ENCODE assay signal across 1 cellular context in the genomic region with DNA sequence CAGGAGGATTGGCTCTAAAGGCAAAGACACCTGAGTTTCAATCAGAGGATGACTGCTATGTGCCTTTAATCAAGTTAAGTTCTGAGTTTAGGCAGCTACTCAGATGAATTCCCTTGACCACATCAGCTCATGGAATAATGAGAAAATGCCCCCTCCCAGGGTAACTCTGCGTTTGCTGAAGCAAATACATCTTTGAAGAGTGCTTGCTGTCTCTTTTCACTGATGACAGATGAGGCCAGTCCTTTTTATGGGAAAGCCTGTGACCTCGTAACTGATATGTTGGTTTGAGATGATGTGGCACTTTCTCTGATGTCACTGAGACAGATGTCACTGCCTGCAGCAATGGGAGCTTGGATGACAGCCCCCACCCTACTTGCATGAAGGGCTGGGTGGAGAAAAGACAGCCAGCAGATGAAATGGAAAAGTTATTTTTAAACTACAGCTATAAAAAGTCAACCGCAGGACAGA.
TF ChIP-seq lines count a peak whose summit lies in the region.

No MANE protein-coding gene starts in this region.

TF ChIP-seq in HepG2, 621 proteins besides CTCF, POLR2A, EP300 and RAD21:
- TF ChIP-seq FOSL1 (CRISPR knock-in tag; IDR thresholded peaks at IDR 0.05; ENCODE audit: borderline replicate concordance): no peak
- TF ChIP-seq RORA (CRISPR knock-in tag; IDR thresholded peaks at IDR 0.05): no peak
- no peak for TF ChIP-seq TARDBP (CRISPR knock-in tag; IDR thresholded peaks at IDR 0.05)
- TF ChIP-seq ARID2 (CRISPR knock-in tag; IDR thresholded peaks at IDR 0.05; ENCODE audit: borderline replicate concordance): no peak
- TF ChIP-seq PRMT3 (CRISPR knock-in tag; IDR thresholded peaks at IDR 0.05; ENCODE audit: borderline replicate concordance, low read depth): no peak
- TF ChIP-seq ZNF7 (CRISPR knock-in tag; IDR thresholded peaks at IDR 0.05): no peak
- TF ChIP-seq, protein P1, sequence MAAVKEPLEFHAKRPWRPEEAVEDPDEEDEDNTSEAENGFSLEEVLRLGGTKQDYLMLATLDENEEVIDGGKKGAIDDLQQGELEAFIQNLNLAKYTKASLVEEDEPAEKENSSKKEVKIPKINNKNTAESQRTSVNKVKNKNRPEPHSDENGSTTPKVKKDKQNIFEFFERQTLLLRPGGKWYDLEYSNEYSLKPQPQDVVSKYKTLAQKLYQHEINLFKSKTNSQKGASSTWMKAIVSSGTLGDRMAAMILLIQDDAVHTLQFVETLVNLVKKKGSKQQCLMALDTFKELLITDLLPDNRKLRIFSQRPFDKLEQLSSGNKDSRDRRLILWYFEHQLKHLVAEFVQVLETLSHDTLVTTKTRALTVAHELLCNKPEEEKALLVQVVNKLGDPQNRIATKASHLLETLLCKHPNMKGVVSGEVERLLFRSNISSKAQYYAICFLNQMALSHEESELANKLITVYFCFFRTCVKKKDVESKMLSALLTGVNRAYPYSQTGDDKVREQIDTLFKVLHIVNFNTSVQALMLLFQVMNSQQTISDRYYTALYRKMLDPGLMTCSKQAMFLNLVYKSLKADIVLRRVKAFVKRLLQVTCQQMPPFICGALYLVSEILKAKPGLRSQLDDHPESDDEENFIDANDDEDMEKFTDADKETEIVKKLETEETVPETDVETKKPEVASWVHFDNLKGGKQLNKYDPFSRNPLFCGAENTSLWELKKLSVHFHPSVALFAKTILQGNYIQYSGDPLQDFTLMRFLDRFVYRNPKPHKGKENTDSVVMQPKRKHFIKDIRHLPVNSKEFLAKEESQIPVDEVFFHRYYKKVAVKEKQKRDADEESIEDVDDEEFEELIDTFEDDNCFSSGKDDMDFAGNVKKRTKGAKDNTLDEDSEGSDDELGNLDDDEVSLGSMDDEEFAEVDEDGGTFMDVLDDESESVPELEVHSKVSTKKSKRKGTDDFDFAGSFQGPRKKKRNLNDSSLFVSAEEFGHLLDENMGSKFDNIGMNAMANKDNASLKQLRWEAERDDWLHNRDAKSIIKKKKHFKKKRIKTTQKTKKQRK (IDR thresholded peaks at IDR 0.05; ENCODE audit: low read length): no peak
- no peak for TF ChIP-seq SAFB2 (CRISPR knock-in tag; IDR thresholded peaks at IDR 0.05; ENCODE audit: borderline replicate concordance, low read depth)
- TF ChIP-seq ZSCAN20 (CRISPR knock-in tag; IDR thresholded peaks at IDR 0.05; ENCODE audit: borderline replicate concordance): no peak
- no peak for TF ChIP-seq ZNF136 (CRISPR knock-in tag; IDR thresholded peaks at IDR 0.05; ENCODE audit: low read depth)
- TF ChIP-seq TP53 (CRISPR knock-in tag; conservative IDR thresholded peaks at IDR 0.05): no peak
- TF ChIP-seq SPEN (CRISPR knock-in tag; IDR thresholded peaks at IDR 0.05; ENCODE audit: low read depth): no peak
- no peak for TF ChIP-seq HCFC1 (IDR thresholded peaks at IDR 0.05; ENCODE audit: low read depth, low read length)
- TF ChIP-seq SMARCE1 (IDR thresholded peaks at IDR 0.05; ENCODE audit: borderline replicate concordance): no peak
- TF ChIP-seq, protein P2, sequence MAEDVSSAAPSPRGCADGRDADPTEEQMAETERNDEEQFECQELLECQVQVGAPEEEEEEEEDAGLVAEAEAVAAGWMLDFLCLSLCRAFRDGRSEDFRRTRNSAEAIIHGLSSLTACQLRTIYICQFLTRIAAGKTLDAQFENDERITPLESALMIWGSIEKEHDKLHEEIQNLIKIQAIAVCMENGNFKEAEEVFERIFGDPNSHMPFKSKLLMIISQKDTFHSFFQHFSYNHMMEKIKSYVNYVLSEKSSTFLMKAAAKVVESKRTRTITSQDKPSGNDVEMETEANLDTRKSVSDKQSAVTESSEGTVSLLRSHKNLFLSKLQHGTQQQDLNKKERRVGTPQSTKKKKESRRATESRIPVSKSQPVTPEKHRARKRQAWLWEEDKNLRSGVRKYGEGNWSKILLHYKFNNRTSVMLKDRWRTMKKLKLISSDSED (CRISPR knock-in tag; IDR thresholded peaks at IDR 0.05): no peak
- TF ChIP-seq GATA4 (IDR thresholded peaks at IDR 0.05; ENCODE audit: borderline replicate concordance, low read depth): no peak
- TF ChIP-seq MTF2 (CRISPR knock-in tag; IDR thresholded peaks at IDR 0.05; ENCODE audit: borderline replicate concordance): no peak
- TF ChIP-seq, protein P3, sequence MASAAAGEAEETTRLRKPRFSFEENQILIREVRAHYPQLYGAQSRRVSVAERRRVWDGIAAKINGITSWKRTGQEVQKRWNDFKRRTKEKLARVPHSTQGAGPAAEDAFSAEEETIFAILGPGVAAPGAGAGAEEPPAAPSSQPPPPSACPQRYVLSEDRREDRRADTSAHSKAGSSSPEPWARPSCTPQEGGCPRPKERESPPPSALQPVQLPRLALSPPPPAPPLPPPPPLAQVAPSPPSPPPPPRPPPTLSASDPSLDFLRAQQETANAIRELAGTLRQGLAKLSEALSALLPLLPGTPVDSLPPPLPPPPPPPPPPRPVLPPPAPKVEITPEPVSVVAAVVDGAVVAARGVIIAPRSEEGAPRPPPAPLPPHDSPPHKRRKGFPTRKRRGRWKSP (CRISPR knock-in tag; IDR thresholded peaks at IDR 0.05): no peak
- no peak for TF ChIP-seq ISL2 (CRISPR knock-in tag; IDR thresholded peaks at IDR 0.05)
- no peak for TF ChIP-seq STAT5B (CRISPR knock-in tag; IDR thresholded peaks at IDR 0.05)
